In genomic region chr14:33463731-33464130, GRCh38 we compare ENCODE assay signal across 24 cellular contexts.
"Had no signal": no experiment of that assay in that cellular context is flagged by ENCODE, and none has a peak within 500 bp of the region (broad histone marks: within the 10 kb centered on the region; RNA-seq: fewer than 3 reads in every experiment).

No MANE protein-coding gene starts in this region.

- H3K27ac ChIP-seq: brain microvascular endothelial cell, esophagus muscularis mucosa, foreskin keratinocyte, heart left ventricle had no signal

- H3K4me3 ChIP-seq: esophagus muscularis mucosa, gastrocnemius medialis, heart left ventricle had no signal

- DNase-seq: activated CD4-positive, alpha-beta T cell treated with anti-CD3 and anti-CD28 coated beads for 1 hour; activated CD4-positive, alpha-beta T cell treated with anti-CD3 and anti-CD28 coated beads for 4 hours; activated CD4-positive, alpha-beta T cell treated with anti-CD3 and anti-CD28 coated beads, Interleukin-2, amount 10 ng/mL, durations not matched to agents 7 days and 5 days; activated CD4-positive, alpha-beta T cell treated with anti-CD3 and anti-CD28 coated beads, Interleukin-2, amount 50 U/mL, for 4 hours; activated CD8-positive, alpha-beta memory T cell treated with anti-CD3 and anti-CD28 coated beads for 24 hours; activated CD8-positive, alpha-beta T cell treated with anti-CD3 and anti-CD28 coated beads for 36 hours; activated effector memory CD4-positive, alpha-beta T cell treated with Interleukin-2 at 50 U/mL for 16 hours; activated gamma-delta T cell treated with Interleukin-2 at 50 U/mL for 16 hours; activated naive CD4-positive, alpha-beta T cell treated with anti-CD3 and anti-CD28 coated beads, Interleukin-2, amount 50 U/mL, for 16 hours; activated naive CD4-positive, alpha-beta T cell treated with Interleukin-2 at 50 U/mL for 16 hours; activated T-cell treated with anti-CD3 and anti-CD28 coated beads, Interleukin-2, amount 50 U/mL, for 4 hours; amniotic stem cell; brain microvascular endothelial cell; cortex of kidney; dermis blood vessel endothelial cell; effector CD4-positive, alpha-beta T cell; effector memory CD8-positive, alpha-beta T cell; erythroblast; foreskin keratinocyte; gastrocnemius medialis; glutamatergic neuron; heart left ventricle; T-helper 2 cell had no signal

- H3K9me3 ChIP-seq: esophagus muscularis mucosa, gastrocnemius medialis, heart left ventricle had no signal

- H3K27me3 ChIP-seq: brain microvascular endothelial cell, esophagus muscularis mucosa, foreskin keratinocyte, gastrocnemius medialis, heart left ventricle had no signal

- H3K4me1 ChIP-seq: foreskin keratinocyte, heart left ventricle had no signal

- H3K36me3 ChIP-seq: brain microvascular endothelial cell, esophagus muscularis mucosa, gastrocnemius medialis, heart left ventricle had no signal
